In genomic region chr5:60538955-60539866, GRCh38 we compare ENCODE assay signal across 13 cellular contexts.
A peak's percentile ranks its signal among the peaks of the same experiment; 100 is the strongest.
DNase-seq lines count a peak whose midpoint lies in the region; ATAC-seq and TF ChIP-seq lines count a peak whose summit lies in the region.
"Had no signal": no experiment of that assay in that cellular context is flagged by ENCODE, and none has a peak within 500 bp of the region (broad histone marks: within the 10 kb centered on the region; RNA-seq: fewer than 3 reads in every experiment).

No MANE protein-coding gene starts in this region.

- H3K4me3 Mint-ChIP-seq in CD8-positive, alpha-beta T cell, result no peak overlapping the region
- H3K4me3 Mint-ChIP-seq in central memory CD8-positive, alpha-beta T cell, result no peak overlapping the region
- peak overlapping the region; percentile 37 for H3K4me3 Mint-ChIP-seq in memory B cell

- ATAC-seq in CD8-positive, alpha-beta T cell, result peak; percentile 40
- ATAC-seq in central memory CD8-positive, alpha-beta T cell (replicated peaks; ENCODE audit: extremely low read depth, poor library complexity, severe bottlenecking), result peak; percentile 40
- ATAC-seq in memory B cell (ENCODE audit: low read depth), result peak; percentile 76
- ATAC-seq in GM18517 (IDR thresholded peaks at IDR 0.05; ENCODE audit: unreplicated experiment), result no peak
- no peak for ATAC-seq in HG02623 (IDR thresholded peaks at IDR 0.05; ENCODE audit: unreplicated experiment)

- POLR2A ChIA-PET in CD8-positive, alpha-beta T cell (lab: Charles Lee), result no interaction called here

- no peak for TF ChIP-seq CTCF in CD8-positive, alpha-beta T cell (IDR thresholded peaks at IDR 0.05)

- H3K4me1 ChIP-seq in CD8-positive, alpha-beta T cell (ENCODE audit: insufficient read depth, low read length), result no peaks in the 10 kb centered on the region
- H3K4me1 ChIP-seq: pancreas, SJSA1 had no signal

- no peak overlapping the region for H3K27ac ChIP-seq in CD8-positive, alpha-beta T cell (ENCODE audit: low read depth, low read length)
- H3K27ac ChIP-seq: pancreas, SJSA1, VCaP had no signal

- H3K4me1 Mint-ChIP-seq in CD8-positive, alpha-beta T cell (ENCODE audit: low read depth), result peaks cover 28% of the 10 kb centered on the region
- H3K4me1 Mint-ChIP-seq in central memory CD8-positive, alpha-beta T cell, result peaks cover 5% of the 10 kb centered on the region
- H3K4me1 Mint-ChIP-seq in memory B cell, result peaks cover 52% of the 10 kb centered on the region

- no peaks in the 10 kb centered on the region for H3K27me3 Mint-ChIP-seq in CD8-positive, alpha-beta T cell (ENCODE audit: low read depth)
- peaks cover 31% of the 10 kb centered on the region for H3K27me3 Mint-ChIP-seq in central memory CD8-positive, alpha-beta T cell
- no peaks in the 10 kb centered on the region for H3K27me3 Mint-ChIP-seq in memory B cell

- no peaks in the 10 kb centered on the region for H3K9me3 ChIP-seq in CD8-positive, alpha-beta T cell (ENCODE audit: low read length)
- H3K9me3 ChIP-seq: pancreas, SJSA1 had no signal

- no peaks in the 10 kb centered on the region for H3K9me3 Mint-ChIP-seq in CD8-positive, alpha-beta T cell
- peaks cover 14% of the 10 kb centered on the region for H3K9me3 Mint-ChIP-seq in central memory CD8-positive, alpha-beta T cell
- H3K9me3 Mint-ChIP-seq in memory B cell, result peaks cover 2% of the 10 kb centered on the region

- no peaks in the 10 kb centered on the region for H3K36me3 Mint-ChIP-seq in CD8-positive, alpha-beta T cell
- H3K36me3 Mint-ChIP-seq in central memory CD8-positive, alpha-beta T cell (ENCODE audit: insufficient read depth), result no peaks in the 10 kb centered on the region
- H3K36me3 Mint-ChIP-seq in memory B cell, result peaks cover 2% of the 10 kb centered on the region

- H3K27ac Mint-ChIP-seq in CD8-positive, alpha-beta T cell, result peak overlapping the region; percentile 16
- H3K27ac Mint-ChIP-seq in central memory CD8-positive, alpha-beta T cell (ENCODE audit: low read depth), result no peak overlapping the region
- H3K27ac Mint-ChIP-seq in memory B cell, result peak overlapping the region; percentile 94

- no peak overlapping the region for H3K4me3 ChIP-seq in CD8-positive, alpha-beta T cell (ENCODE audit: low read depth, low read length)
- H3K4me3 ChIP-seq: pancreas, SJSA1 had no signal

- no peaks in the 10 kb centered on the region for H3K27me3 ChIP-seq in CD8-positive, alpha-beta T cell (ENCODE audit: insufficient read depth, low read length)
- H3K27me3 ChIP-seq: pancreas, SJSA1 had no signal

- intact Hi-C loops in CD8-positive, alpha-beta T cell (cut with DNase I, micrococcal nuclease), result no loop called here

- DNase-seq in CD8-positive, alpha-beta T cell, result no peak
- DNase-seq in NCI-H460 (ENCODE audit: extremely low read depth, low read depth) (peak; percentile 84), memory B cell (ENCODE audit: low spot score in 2 of 2) (peak in 1 of 2 donors; percentile 52), NCI-H1048 (lab: John Stamatoyannopoulos, UW) (no peak), NCI-H510A (lab: John Stamatoyannopoulos, UW) (no peak)
- no peak for DNase-seq in central memory CD8-positive, alpha-beta T cell (ENCODE audit: low spot score in 2 of 2)
- DNase-seq: head of caudate nucleus, NCI-H446 treated with DMSO at 0.1 percent for 48 hours, pancreas had no signal

- CTCF ChIA-PET in CD8-positive, alpha-beta T cell (lab: Charles Lee), result no interaction called here

- H3K36me3 ChIP-seq in CD8-positive, alpha-beta T cell (ENCODE audit: insufficient read depth, low read length), result no peaks in the 10 kb centered on the region
- H3K36me3 ChIP-seq: pancreas, SJSA1 had no signal

Comparison
In these comparisons a context has a peak if more than half of its experiments do, and no peak if none do; other contexts are left out.
1. ATAC-seq: peak in CD8-positive, alpha-beta T cell (single experiment), central memory CD8-positive, alpha-beta T cell (single experiment) and memory B cell (single experiment); none in GM18517 (single experiment) and HG02623 (single experiment).